Comparison of ENCODE assay signal across 8 cellular contexts in genomic region chr9:109010676-109011655, GRCh38. TPM values are rescaled to one million over a fixed set of nuclear protein-coding genes. Genes with fewer than 3 reads are reported as not detected.
DNase-seq lines count a peak whose midpoint lies in the region.

No MANE protein-coding gene starts in this region.

- peak overlapping the region; percentile 52 for H3K27ac Mint-ChIP-seq in activated T-cell treated with anti-CD3 and anti-CD28 coated beads, Interleukin-2, amount 50 U/mL, for 24 hours

- H3K27me3 Mint-ChIP-seq in activated T-cell treated with anti-CD3 and anti-CD28 coated beads, Interleukin-2, amount 50 U/mL, for 24 hours = no peaks in the 10 kb centered on the region

- peaks cover 32% of the 10 kb centered on the region for H3K4me1 Mint-ChIP-seq in activated T-cell treated with anti-CD3 and anti-CD28 coated beads, Interleukin-2, amount 50 U/mL, for 24 hours (ENCODE audit: low read depth)

- H3K9me3 Mint-ChIP-seq in activated T-cell treated with anti-CD3 and anti-CD28 coated beads, Interleukin-2, amount 50 U/mL, for 24 hours = no peaks in the 10 kb centered on the region

- peaks cover 4% of the 10 kb centered on the region for H3K36me3 Mint-ChIP-seq in activated T-cell treated with anti-CD3 and anti-CD28 coated beads, Interleukin-2, amount 50 U/mL, for 24 hours (ENCODE audit: low read depth)

- DNase-seq in ELR (ENCODE audit: low read depth) (peak; percentile 88), H4 (ENCODE audit: low spot score) (peak; percentile 71), NCI-H748 treated with DMSO at 0.1 percent for 48 hours (lab: John Stamatoyannopoulos, UW) (peak; percentile 11), fibroblast of the conjunctiva (ENCODE audit: low read depth) (peak; percentile 50), KG1 (lab: John Stamatoyannopoulos, UW) (no peak), NCI-H2171 (lab: John Stamatoyannopoulos, UW) (no peak)
- DNase-seq in activated T-cell treated with anti-CD3 and anti-CD28 coated beads, Interleukin-2, amount 50 U/mL, for 24 hours = peak; percentile 39
- peak; percentile 74 for DNase-seq in stimulated activated CD4-positive, alpha-beta T cell treated with anti-CD3 and anti-CD28 coated beads, Interleukin-1b, Interleukin-23, amount 100 ng/mL, for 48 hours

- no peak overlapping the region for H3K4me3 Mint-ChIP-seq in activated T-cell treated with anti-CD3 and anti-CD28 coated beads, Interleukin-2, amount 50 U/mL, for 24 hours

RNA-seq across cellular contexts. Expression of gene CTNNAL1, which starts 2.3 kb away (rescaled TPM):
- 90.8 and 90.9 TPM in 2 replicates for total RNA-seq in H4 (2014; rRNA removed; shearing (Covaris generic))

Comparison
In these comparisons a context has a peak if more than half of its experiments do, and no peak if none do; other contexts are left out.
1. DNase-seq: peak in ELR (single experiment), H4 (single experiment), NCI-H748 treated with DMSO at 0.1 percent for 48 hours (single experiment), activated T-cell treated with anti-CD3 and anti-CD28 coated beads, Interleukin-2, amount 50 U/mL, for 24 hours (single experiment), fibroblast of the conjunctiva (single experiment) and stimulated activated CD4-positive, alpha-beta T cell treated with anti-CD3 and anti-CD28 coated beads, Interleukin-1b, Interleukin-23, amount 100 ng/mL, for 48 hours (single experiment); none in KG1 (single experiment) and NCI-H2171 (single experiment).